Comparison of ENCODE assay signal across 8 cellular contexts in genomic region chr20:63625771-63626423, GRCh38. TPM values are rescaled to one million over a fixed set of nuclear protein-coding genes. Genes with fewer than 3 reads are reported as not detected.
DNase-seq lines count a peak whose midpoint lies in the region; ATAC-seq and TF ChIP-seq lines count a peak whose summit lies in the region.

No MANE protein-coding gene starts in this region.

- TF ChIP-seq CTCF in DND-41 (IDR thresholded peaks at IDR 0.05; ENCODE audit: borderline replicate concordance, extremely low read depth, low read length, poor library complexity, severe bottlenecking): no peak

- H3K27me3 ChIP-seq in DND-41 (ENCODE audit: insufficient read depth, low read length, poor library complexity): no peaks in the 10 kb centered on the region

- H3K4me2 ChIP-seq in DND-41 (ENCODE audit: insufficient read depth, low read length): peak overlapping the region; percentile 98

- H3K27ac ChIP-seq in DND-41 (ENCODE audit: low read length): peak overlapping the region; percentile 93

- peaks cover 75% of the 10 kb centered on the region for H3K79me2 ChIP-seq in DND-41 (ENCODE audit: insufficient read depth, low read length)

- DNase-seq in DND-41: peak; percentile 42
- DNase-seq in left ventricle myocardium superior: peak; percentile 44
- DNase-seq in skeletal muscle cell (ENCODE audit: low read depth): no peak
- no peak for DNase-seq in NK-92 treated with Interleukin-12 subunit alpha and Interleukin-12 subunit beta, amount 100 ng/mL, for 24 hours (lab: John Stamatoyannopoulos, UW)

- H3K27me3 Mint-ChIP-seq in IgD-negative memory B cell: no peaks in the 10 kb centered on the region
- H3K27me3 Mint-ChIP-seq in activated naive CD4-positive, alpha-beta T cell treated with anti-CD3 and anti-CD28 coated beads, Interleukin-2, amount 50 U/mL, for 24 hours: no peaks in the 10 kb centered on the region

- no peaks in the 10 kb centered on the region for H3K9me3 Mint-ChIP-seq in IgD-negative memory B cell
- no peaks in the 10 kb centered on the region for H3K9me3 Mint-ChIP-seq in activated naive CD4-positive, alpha-beta T cell treated with anti-CD3 and anti-CD28 coated beads, Interleukin-2, amount 50 U/mL, for 24 hours

- H3K4me1 Mint-ChIP-seq in IgD-negative memory B cell: peaks cover 19 to 24% (median 24%) of the 10 kb centered on the region in 3 donors
- H3K4me1 Mint-ChIP-seq in activated naive CD4-positive, alpha-beta T cell treated with anti-CD3 and anti-CD28 coated beads, Interleukin-2, amount 50 U/mL, for 24 hours: peaks cover 52% of the 10 kb centered on the region

- ATAC-seq in DND-41 (ENCODE audit: insufficient read depth, low read depth) (no peak), left ventricle myocardium superior (peak; percentile 1), GM19035 (IDR thresholded peaks at IDR 0.05; ENCODE audit: unreplicated experiment) (no peak), HG02981 (IDR thresholded peaks at IDR 0.05; ENCODE audit: unreplicated experiment) (no peak)

- peak overlapping the region; percentile 99 for H3K9ac ChIP-seq in DND-41 (ENCODE audit: low read depth, low read length)

- H3K4me3 ChIP-seq in DND-41 (ENCODE audit: low read depth in 1 of 2, low read length in 2 of 2) (peak overlapping the region; percentile 82 to 100), skeletal muscle cell (ENCODE audit: low read depth, low read length) (peak overlapping the region; percentile 96)

- peak overlapping the region; percentile 78 to 95 (median 90) for H3K4me3 Mint-ChIP-seq in IgD-negative memory B cell
- H3K4me3 Mint-ChIP-seq in activated naive CD4-positive, alpha-beta T cell treated with anti-CD3 and anti-CD28 coated beads, Interleukin-2, amount 50 U/mL, for 24 hours: peak overlapping the region; percentile 90

- intact Hi-C loops in left ventricle myocardium superior (cut with micrococcal nuclease): no loop called here

- H3K27ac Mint-ChIP-seq in IgD-negative memory B cell: peak overlapping the region; percentile 94 to 95 (median 95)
- peak overlapping the region; percentile 93 for H3K27ac Mint-ChIP-seq in activated naive CD4-positive, alpha-beta T cell treated with anti-CD3 and anti-CD28 coated beads, Interleukin-2, amount 50 U/mL, for 24 hours

- H3K36me3 ChIP-seq in DND-41 (ENCODE audit: insufficient read depth, low read length): peaks cover 20% of the 10 kb centered on the region; the same call in 1 of the 2 replicates

- peak overlapping the region; percentile 82 for H2AFZ ChIP-seq in DND-41 (ENCODE audit: low read depth, low read length)

- no peaks in the 10 kb centered on the region for H3K9me3 ChIP-seq in DND-41 (ENCODE audit: insufficient read depth, low read length, severe bottlenecking)

- peaks cover 43% of the 10 kb centered on the region for H3K4me1 ChIP-seq in DND-41 (ENCODE audit: insufficient read depth, low read length)

- H3K36me3 Mint-ChIP-seq in IgD-negative memory B cell: peaks cover 9% of the 10 kb centered on the region
- peaks cover 9% of the 10 kb centered on the region for H3K36me3 Mint-ChIP-seq in activated naive CD4-positive, alpha-beta T cell treated with anti-CD3 and anti-CD28 coated beads, Interleukin-2, amount 50 U/mL, for 24 hours

- H4K20me1 ChIP-seq in DND-41 (ENCODE audit: insufficient read depth, low read length): peaks cover 14% of the 10 kb centered on the region

RNA-seq across cellular contexts. Expression of gene GMEB2, which starts 1.0 kb away (rescaled TPM):
- polyA plus RNA-seq in IgD-negative memory B cell: 10.6 TPM
- total RNA-seq in left ventricle myocardium superior: 5.9 TPM

RNA-seq across cellular contexts. Expression of gene STMN3, which starts 27.3 kb away (rescaled TPM):
- 2.7 TPM for polyA plus RNA-seq in IgD-negative memory B cell
- 5.5 TPM for total RNA-seq in left ventricle myocardium superior

RNA-seq across cellular contexts. Expression of gene RTEL1, which starts 32.2 kb away (rescaled TPM):
- 2.6 TPM for polyA plus RNA-seq in IgD-negative memory B cell
- 9.9 TPM for total RNA-seq in left ventricle myocardium superior

RNA-seq across cellular contexts. Expression of gene HELZ2, which starts 51.9 kb away (rescaled TPM):
- polyA plus RNA-seq in IgD-negative memory B cell: 7.9 TPM
- 13.2 TPM for total RNA-seq in left ventricle myocardium superior

Comparison
In these comparisons a context has a peak if more than half of its experiments do, and no peak if none do; other contexts are left out.
1. DNase-seq: peak in DND-41 (single experiment) and left ventricle myocardium superior (single experiment); none in skeletal muscle cell (single experiment) and NK-92 treated with Interleukin-12 subunit alpha and Interleukin-12 subunit beta, amount 100 ng/mL, for 24 hours (single experiment).